ENCODE assay signal across 1 cellular context in the genomic region with DNA sequence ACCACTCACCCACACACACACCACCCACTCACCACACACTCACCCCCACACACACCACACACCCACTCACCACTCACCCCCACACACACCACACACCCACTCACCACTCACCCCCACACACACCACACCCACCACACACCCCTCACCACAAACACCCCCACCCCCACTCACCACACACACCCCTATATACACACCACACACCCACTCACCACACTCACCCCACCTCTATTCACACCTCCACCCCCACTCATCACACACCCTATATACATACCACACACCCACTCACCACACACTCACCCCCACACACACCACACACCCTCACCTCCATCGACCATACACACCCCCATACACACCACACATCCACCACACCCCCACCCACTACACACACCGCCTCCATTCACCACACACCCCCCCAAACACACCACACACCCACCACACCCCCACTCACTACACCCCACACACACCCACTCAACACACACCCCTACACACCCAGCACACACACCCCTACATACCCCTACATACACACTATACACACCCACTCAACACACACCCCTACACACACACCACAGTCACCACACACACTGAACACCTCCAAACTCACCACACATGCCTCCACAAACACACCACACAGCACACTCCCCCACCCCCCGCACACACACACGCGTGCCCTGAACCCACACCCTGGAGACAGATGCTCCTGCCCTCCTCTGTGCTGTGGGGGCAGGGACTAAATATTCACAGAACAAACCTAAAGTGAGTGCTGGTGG.
TF ChIP-seq lines count a peak whose summit lies in the region.

No MANE protein-coding gene starts in this region.

TF ChIP-seq in H1, 55 proteins besides CTCF, POLR2A, EP300 and RAD21:
- TF ChIP-seq RFX5 (IDR thresholded peaks at IDR 0.05; ENCODE audit: borderline replicate concordance, low read depth, low read length) (no peak), RBBP5 (IDR thresholded peaks at IDR 0.05; ENCODE audit: borderline replicate concordance, low read depth, low read length) (no peak)
